9 cellular contexts compared by ENCODE assay signal in genomic region chr2:67234443-67234842, GRCh38.
A peak's percentile ranks its signal among the peaks of the same experiment; 100 is the strongest.
DNase-seq lines count a peak whose midpoint lies in the region; ATAC-seq, FAIRE-seq and TF ChIP-seq lines count a peak whose summit lies in the region.
"Had no signal": no experiment of that assay in that cellular context is flagged by ENCODE, and none has a peak within 500 bp of the region (broad histone marks: within the 10 kb centered on the region; RNA-seq: fewer than 3 reads in every experiment).

No MANE protein-coding gene starts in this region.

- no peak overlapping the region for H2AFZ ChIP-seq in keratinocyte (ENCODE audit: control insufficient read depth, low read length)

- no peak overlapping the region for H3K9ac ChIP-seq in keratinocyte (ENCODE audit: control insufficient read depth, extremely low read depth, insufficient read depth, low read length)

- H3K9me3 Mint-ChIP-seq in activated naive CD8-positive, alpha-beta T cell treated with anti-CD3 and anti-CD28 coated beads, Interleukin-2, amount 50 U/mL, for 24 hours: no peaks in the 10 kb centered on the region

- H3K27ac ChIP-seq in WERI-Rb-1 (no peak overlapping the region), keratinocyte (ENCODE audit: control insufficient read depth, insufficient read depth, low read length) (no peak overlapping the region)

- CTCF ChIA-PET in HEK293T (lab: Yijun Ruan, JAX): interaction anchor here (0.6 kb wide), 2 partner anchors 427 to 828 kb away, joined by 3 to 4 read pairs; partner anchors contain the start of gene C1D

- POLR2A ChIA-PET in HEK293T (lab: Yijun Ruan, JAX): no interaction called here

- ATAC-seq in activated naive CD8-positive, alpha-beta T cell treated with anti-CD3 and anti-CD28 coated beads, Interleukin-2, amount 50 U/mL, for 24 hours: no peak
- no peak for ATAC-seq in GM21515 (IDR thresholded peaks at IDR 0.05; ENCODE audit: unreplicated experiment)

- H3K79me2 ChIP-seq in keratinocyte (ENCODE audit: control insufficient read depth, insufficient read depth, low read length): no peaks in the 10 kb centered on the region

- H3K9me3 ChIP-seq in WERI-Rb-1 (ENCODE audit: severe bottlenecking): no peaks in the 10 kb centered on the region
- no peaks in the 10 kb centered on the region for H3K9me3 ChIP-seq in keratinocyte (ENCODE audit: control insufficient read depth, low read depth, low read length)

- no peaks in the 10 kb centered on the region for H3K27me3 Mint-ChIP-seq in activated naive CD8-positive, alpha-beta T cell treated with anti-CD3 and anti-CD28 coated beads, Interleukin-2, amount 50 U/mL, for 24 hours

- H3K27ac Mint-ChIP-seq in activated naive CD8-positive, alpha-beta T cell treated with anti-CD3 and anti-CD28 coated beads, Interleukin-2, amount 50 U/mL, for 24 hours: no peak overlapping the region

- no peak overlapping the region for H3K4me3 Mint-ChIP-seq in activated naive CD8-positive, alpha-beta T cell treated with anti-CD3 and anti-CD28 coated beads, Interleukin-2, amount 50 U/mL, for 24 hours

- H3K4me2 ChIP-seq in keratinocyte (ENCODE audit: control insufficient read depth, extremely low read depth, insufficient read depth, low read depth, low read length): no peak overlapping the region

- no peaks in the 10 kb centered on the region for H4K20me1 ChIP-seq in keratinocyte (ENCODE audit: control insufficient read depth, extremely low read depth, insufficient read depth, low read length)

- no peaks in the 10 kb centered on the region for H3K36me3 Mint-ChIP-seq in activated naive CD8-positive, alpha-beta T cell treated with anti-CD3 and anti-CD28 coated beads, Interleukin-2, amount 50 U/mL, for 24 hours (ENCODE audit: low read depth)

- H3K4me3 ChIP-seq in WERI-Rb-1 (ENCODE audit: low read depth, low read length) (no peak overlapping the region), keratinocyte (ENCODE audit: control insufficient read depth in 2 of 3, extremely low read depth in 1 of 3, insufficient read depth in 2 of 3, low read depth in 1 of 3, low read length in 3 of 3) (no peak overlapping the region)

- dilution Hi-C loops in keratinocyte (cut with MboI; ENCODE audit: extremely low pct_ligation_motif_present, low sequenced_read_pairs): no loop called here

- TF ChIP-seq CTCF in WERI-Rb-1 (IDR thresholded peaks at IDR 0.05; ENCODE audit: low read depth, low read length) (peak; percentile 53), keratinocyte (optimal IDR thresholded peaks at IDR 0.05 in 1 of 3, IDR thresholded peaks at IDR 0.05 in 1 of 3, conservative IDR thresholded peaks at IDR 0.05 in 1 of 3; ENCODE audit: extremely low read depth in 1 of 3, insufficient read depth in 2 of 3, low read length in 3 of 3) (peak; percentile 42 to 69 (median 66))

- FAIRE-seq in keratinocyte (lab: Jason Lieb, UNC): peak; percentile 52
- FAIRE-seq: islet of Langerhans had no signal

- H3K27me3 ChIP-seq in WERI-Rb-1 (ENCODE audit: insufficient read depth, low read depth, severe bottlenecking) (peaks cover 29% of the 10 kb centered on the region), keratinocyte (ENCODE audit: control insufficient read depth, extremely low read depth, insufficient read depth, low read length) (no peaks in the 10 kb centered on the region)

- H3K4me1 ChIP-seq in keratinocyte (ENCODE audit: control insufficient read depth, extremely low read depth, insufficient read depth, low read length): no peaks in the 10 kb centered on the region

- H3K36me3 ChIP-seq in WERI-Rb-1 (no peaks in the 10 kb centered on the region), keratinocyte (ENCODE audit: control insufficient read depth in 2 of 2, extremely low read depth in 1 of 2, insufficient read depth in 2 of 2, low read length in 2 of 2) (no peaks in the 10 kb centered on the region)

- DNase-seq in AG08396 (ENCODE audit: low spot score) (peak; percentile 39), HEK293T (ENCODE audit: extremely low spot score) (peak; percentile 32), WERI-Rb-1 (peak; percentile 15), keratinocyte (ENCODE audit: low read depth, low spot score) (no peak), HuH-7.5 (ENCODE audit: low spot score) (no peak)
- DNase-seq in activated naive CD8-positive, alpha-beta T cell treated with anti-CD3 and anti-CD28 coated beads, Interleukin-2, amount 50 U/mL, for 24 hours: no peak
- no peak for DNase-seq in activated CD8-positive, alpha-beta memory T cell treated with anti-CD3 and anti-CD28 coated beads for 24 hours

- no peaks in the 10 kb centered on the region for H3K9me1 ChIP-seq in keratinocyte (ENCODE audit: control insufficient read depth, extremely low read depth, insufficient read depth, low read length)

- no peaks in the 10 kb centered on the region for H3K4me1 Mint-ChIP-seq in activated naive CD8-positive, alpha-beta T cell treated with anti-CD3 and anti-CD28 coated beads, Interleukin-2, amount 50 U/mL, for 24 hours

TF ChIP-seq in HEK293T, 16 proteins besides CTCF, POLR2A, EP300 and RAD21:
- TF ChIP-seq ZNF384 (IDR thresholded peaks at IDR 0.05) (no peak), FOXK2 (IDR thresholded peaks at IDR 0.05) (no peak), CTBP1 (IDR thresholded peaks at IDR 0.05; ENCODE audit: borderline replicate concordance) (no peak), TARDBP (IDR thresholded peaks at IDR 0.05) (no peak), PKNOX1 (IDR thresholded peaks at IDR 0.05) (no peak), SP1 (IDR thresholded peaks at IDR 0.05) (no peak), BHLHE40 (IDR thresholded peaks at IDR 0.05; ENCODE audit: borderline replicate concordance) (no peak), FOXA1 (IDR thresholded peaks at IDR 0.05) (no peak), ARNT (IDR thresholded peaks at IDR 0.05) (no peak), SUZ12 (IDR thresholded peaks at IDR 0.05) (no peak), L3MBTL2 (conservative IDR thresholded peaks at IDR 0.05) (no peak), HDGF (IDR thresholded peaks at IDR 0.05; ENCODE audit: borderline replicate concordance) (no peak), LEF1 (IDR thresholded peaks at IDR 0.05; ENCODE audit: borderline replicate concordance) (no peak), NFRKB (IDR thresholded peaks at IDR 0.05) (no peak), FOXM1 (IDR thresholded peaks at IDR 0.05; ENCODE audit: borderline replicate concordance) (no peak)

Comparison
In these comparisons a context has a peak if more than half of its experiments do, and no peak if none do; other contexts are left out.
1. DNase-seq: peak in AG08396 (single experiment), HEK293T (single experiment) and WERI-Rb-1 (single experiment); none in keratinocyte (single experiment), HuH-7.5 (single experiment), activated naive CD8-positive, alpha-beta T cell treated with anti-CD3 and anti-CD28 coated beads, Interleukin-2, amount 50 U/mL, for 24 hours (single experiment) and activated CD8-positive, alpha-beta memory T cell treated with anti-CD3 and anti-CD28 coated beads for 24 hours (single experiment).